In genomic region chr2:29013046-29013780, GRCh38 we compare ENCODE assay signal across 11 cellular contexts. TPM values are rescaled to one million over a fixed set of nuclear protein-coding genes. Genes with fewer than 3 reads are reported as not detected.
DNase-seq lines count a peak whose midpoint lies in the region; ATAC-seq, FAIRE-seq and TF ChIP-seq lines count a peak whose summit lies in the region.
"Had no signal": no experiment of that assay in that cellular context is flagged by ENCODE, and none has a peak within 500 bp of the region (broad histone marks: within the 10 kb centered on the region; RNA-seq: fewer than 3 reads in every experiment).

No MANE protein-coding gene starts in this region.

- H3K14ac ChIP-seq in H1 (ENCODE audit: insufficient read length): no peak overlapping the region

- H2BK5ac ChIP-seq in H1 (ENCODE audit: low read depth, low read length): no peak overlapping the region

- peaks cover 0 to 7% of the 10 kb centered on the region in 2 donors for H3K4me1 ChIP-seq in breast epithelium
- peaks cover 0 to 20% (median 8%) of the 10 kb centered on the region in 4 experiments; a peak in 5 of 7 replicates for H3K4me1 ChIP-seq in H1 (replicated peaks in 1 of 4; ENCODE audit: control insufficient read depth in 3 of 4, insufficient read depth in 4 of 4, low read length in 3 of 4)
- peaks cover 65 to 93% (median 79%) of the 10 kb centered on the region in 3 donors for H3K4me1 ChIP-seq in skeletal muscle tissue (ENCODE audit: control insufficient read depth in 3 of 3, insufficient read depth in 3 of 3, low read length in 3 of 3)
- H3K4me1 ChIP-seq in colonic mucosa: no peaks in the 10 kb centered on the region

- TF ChIP-seq POLR2A in breast epithelium (IDR thresholded peaks at IDR 0.05): no peak
- TF ChIP-seq POLR2A in H1 (IDR thresholded peaks at IDR 0.05; ENCODE audit: control extremely low read depth in 1 of 2, low read depth in 2 of 2, low read length in 2 of 2): no peak

- peak overlapping the region; percentile 71; the same call in 1 of the 2 replicates for H2BK12ac ChIP-seq in H1 (ENCODE audit: low read depth, low read length)

- no peak overlapping the region for H3K27ac Mint-ChIP-seq in MCF 10A (ENCODE audit: low read depth, unreplicated experiment)
- H3K27ac Mint-ChIP-seq in T-cell: peak overlapping the region; percentile 98 to 100

- H3K27me3 Mint-ChIP-seq in MCF 10A (ENCODE audit: insufficient read depth, unreplicated experiment): no peaks in the 10 kb centered on the region
- no peaks in the 10 kb centered on the region for H3K27me3 Mint-ChIP-seq in T-cell

- H3K4me2 ChIP-seq in H1 (ENCODE audit: insufficient read depth in 1 of 2, low read depth in 2 of 2, low read length in 2 of 2): no peak overlapping the region

- no peak overlapping the region for H3K4ac ChIP-seq in H1 (replicated peaks; ENCODE audit: insufficient read length, low read depth, low read length)

- H2BK20ac ChIP-seq in H1 (ENCODE audit: low read length): no peak overlapping the region

- POLR2A ChIA-PET in MCF 10A (lab: Yijun Ruan, JAX) (no interaction called here), T-cell (lab: Charles Lee) (interaction anchor here in 1 of 2 donors (2.2 kb wide), 1 partner anchor 104 kb away, joined by 10 read pairs; no protein-coding TSS in a partner anchor), H1 (lab: Charles Lee; ENCODE audit: partially characterized antibody) (no interaction called here)

- H3K9me3 Mint-ChIP-seq in MCF 10A (ENCODE audit: unreplicated experiment) (no peaks in the 10 kb centered on the region), T-cell (no peaks in the 10 kb centered on the region)

- H3K36me3 Mint-ChIP-seq in MCF 10A (ENCODE audit: insufficient read depth, unreplicated experiment): no peaks in the 10 kb centered on the region
- no peaks in the 10 kb centered on the region for H3K36me3 Mint-ChIP-seq in T-cell

- CTCF ChIA-PET in MCF 10A (lab: Yijun Ruan, JAX): interaction anchor here (0.6 to 1.4 kb wide), 7 partner anchors 12 to 214 kb away, joined by 3 to 4 read pairs (median 3); no protein-coding TSS in a partner anchor
- CTCF ChIA-PET in T-cell (lab: Charles Lee): interaction anchor here in 1 of 2 donors (1.7 to 2.4 kb wide), 2 partner anchors 12 to 54 kb away, joined by 6 to 14 read pairs; no protein-coding TSS in a partner anchor
- CTCF ChIA-PET in H1 (lab: Charles Lee; ENCODE audit: partially characterized antibody): interaction anchor here (1.1 kb wide), 1 partner anchor 35 kb away, joined by 3 read pairs; no protein-coding TSS in a partner anchor

- H3K36me3 ChIP-seq in breast epithelium (no peaks in the 10 kb centered on the region), H1 (ENCODE audit: control insufficient read depth in 2 of 4, insufficient read depth in 4 of 4, low read length in 3 of 4) (no peaks in the 10 kb centered on the region), skeletal muscle tissue (ENCODE audit: control insufficient read depth in 3 of 3, insufficient read depth in 3 of 3, low read length in 3 of 3) (peaks cover 0 to 7% (median 0%) of the 10 kb centered on the region in 3 donors), colonic mucosa (no peaks in the 10 kb centered on the region)
- H3K36me3 ChIP-seq: transverse colon had no signal

- H4K91ac ChIP-seq in H1 (replicated peaks; ENCODE audit: insufficient read length, low read length): no peak overlapping the region

- H2AFZ ChIP-seq in H1 (ENCODE audit: low read length): no peak overlapping the region

- TF ChIP-seq RAD21 in H1 (IDR thresholded peaks at IDR 0.05 in 1 of 2, conservative IDR thresholded peaks at IDR 0.05 in 1 of 2; ENCODE audit: low read depth in 2 of 2, low read length in 2 of 2): no peak

- TF ChIP-seq EP300 in H1 (IDR thresholded peaks at IDR 0.05; ENCODE audit: borderline replicate concordance in 1 of 2, low read depth in 2 of 2, low read length in 2 of 2): no peak

- peak; percentile 22 for TF ChIP-seq CTCF in MCF 10A (IDR thresholded peaks at IDR 0.05; ENCODE audit: unreplicated experiment)
- TF ChIP-seq CTCF in breast epithelium (IDR thresholded peaks at IDR 0.05): no peak
- no peak for TF ChIP-seq CTCF in H1 (IDR thresholded peaks at IDR 0.05; ENCODE audit: control extremely low read depth in 1 of 3, insufficient read depth in 1 of 3, low read depth in 1 of 3, low read length in 3 of 3)
- TF ChIP-seq CTCF in colonic mucosa (IDR thresholded peaks at IDR 0.05): no peak

- FAIRE-seq in H1 (lab: Jason Lieb, UNC): no peak

- H3K4me3 Mint-ChIP-seq in MCF 10A (ENCODE audit: unreplicated experiment) (no peak overlapping the region), T-cell (peak overlapping the region in 2 of 3 donors; percentile 72 to 80)

- no peak overlapping the region for H3K56ac ChIP-seq in H1 (replicated peaks; ENCODE audit: insufficient read length, low read depth, low read length)

- no TSS peak for BruUV-seq in MCF 10A (replicated peaks; lab: Mats Ljungman, UMichigan)

- H4K5ac ChIP-seq in H1 (ENCODE audit: insufficient read length, low read depth, low read length): no peak overlapping the region

- H3K79me2 ChIP-seq in H1 (ENCODE audit: control insufficient read depth in 1 of 2, insufficient read depth in 2 of 2, low read length in 2 of 2): no peaks in the 10 kb centered on the region

- H4K8ac ChIP-seq in H1 (ENCODE audit: extremely low read depth, insufficient read depth, low read length): no peak overlapping the region

- H2BK15ac ChIP-seq in H1 (ENCODE audit: low read length): no peak overlapping the region

- no peaks in the 10 kb centered on the region for H3K79me1 ChIP-seq in H1 (ENCODE audit: low read depth, low read length)

- WGBS in H1 (ENCODE audit: extremely low coverage in 1 of 2, insufficient coverage in 1 of 2, insufficient read length in 1 of 2, insufficient replicate concordance in 2 of 2, low coverage in 1 of 2, low lambda C conversion rate in 2 of 2, missing lambda C conversion rate in 1 of 2), 2 experiments: 87% methylated on average over 11 of the region's 11 CpGs; no CpG with 5 or more reads in 1 of the 2 experiments

- H3K27me3 ChIP-seq in breast epithelium: no peaks in the 10 kb centered on the region
- no peaks in the 10 kb centered on the region; a peak in 1 of 7 replicates for H3K27me3 ChIP-seq in H1 (replicated peaks in 1 of 4; ENCODE audit: control insufficient read depth in 3 of 4, extremely low read depth in 1 of 4, insufficient read depth in 3 of 4, low read length in 3 of 4)
- H3K27me3 ChIP-seq in skeletal muscle tissue (ENCODE audit: control insufficient read depth in 3 of 3, insufficient read depth in 3 of 3, low read length in 3 of 3): peaks cover 0 to 2% (median 0%) of the 10 kb centered on the region in 3 donors
- H3K27me3 ChIP-seq in colonic mucosa: no peaks in the 10 kb centered on the region
- H3K27me3 ChIP-seq: transverse colon had no signal

- H2BK120ac ChIP-seq in H1 (replicated peaks; ENCODE audit: low read depth, low read length): no peak overlapping the region

- no peaks in the 10 kb centered on the region for H4K20me1 ChIP-seq in H1 (replicated peaks in 1 of 2; ENCODE audit: control insufficient read depth in 1 of 2, insufficient read depth in 2 of 2, low read length in 2 of 2)

- H3K23ac ChIP-seq in H1 (ENCODE audit: insufficient read length): no peak overlapping the region

- H3K27ac ChIP-seq in breast epithelium (no peak overlapping the region), H1 (ENCODE audit: low read depth, low read length) (no peak overlapping the region), skeletal muscle tissue (ENCODE audit: low read depth, low read length) (peak overlapping the region; percentile 91), colonic mucosa (no peak overlapping the region)

- intact Hi-C loops in MCF 10A (cut with micrococcal nuclease): no loop called here
- intact Hi-C loops in breast epithelium (cut with DNase I; ENCODE audit: low total_unique reads): no loop called here
- intact Hi-C loops in head of caudate nucleus (cut with DNase I): no loop called here
- intact Hi-C loops in colonic mucosa (cut with DNase I): no loop called here

- H2AK5ac ChIP-seq in H1 (ENCODE audit: low read depth, low read length): no peak overlapping the region

- no peak overlapping the region for H3K9ac ChIP-seq in H1 (replicated peaks in 1 of 4; ENCODE audit: extremely low read depth in 1 of 4, low read depth in 3 of 4, low read length in 3 of 4)
- peak overlapping the region in 2 of 3 donors; percentile 20 to 92 for H3K9ac ChIP-seq in skeletal muscle tissue (ENCODE audit: low read depth in 1 of 3, low read length in 3 of 3)
- no peak overlapping the region for H3K9ac ChIP-seq in colonic mucosa (ENCODE audit: low read depth in 2 of 2, low read length in 2 of 2)

- DNase-seq in MCF 10A (ENCODE audit: unreplicated experiment): peak; percentile 22
- no peak for DNase-seq in breast epithelium (ENCODE audit: low spot score in 2 of 2)
- DNase-seq in T-cell: no peak
- no peak for DNase-seq in H1 (ENCODE audit: low read depth in 1 of 2, low spot score in 2 of 2)
- no peak for DNase-seq in EL
- no peak for DNase-seq in head of caudate nucleus
- no peak for DNase-seq in colonic mucosa
- DNase-seq: effector CD4-positive, alpha-beta T cell; NCI-H226 had no signal

- H3K4me1 Mint-ChIP-seq in MCF 10A (ENCODE audit: insufficient read depth, unreplicated experiment) (no peaks in the 10 kb centered on the region), T-cell (peaks cover 83 to 88% (median 85%) of the 10 kb centered on the region in 3 donors)

- H3K23me2 ChIP-seq in H1 (ENCODE audit: low read depth, low read length): no peaks in the 10 kb centered on the region

- no peak overlapping the region for H3K18ac ChIP-seq in H1 (ENCODE audit: extremely low read depth, low read length)

- ATAC-seq in T-cell (replicated peaks in 1 of 4): no peak

- no peaks in the 10 kb centered on the region for H3K9me3 ChIP-seq in breast epithelium
- no peaks in the 10 kb centered on the region for H3K9me3 ChIP-seq in H1 (ENCODE audit: insufficient read depth in 2 of 2, low read depth in 1 of 2, low read length in 1 of 2)
- H3K9me3 ChIP-seq in skeletal muscle tissue (ENCODE audit: control insufficient read depth in 3 of 3, low read length in 3 of 3): no peaks in the 10 kb centered on the region
- H3K9me3 ChIP-seq in colonic mucosa: no peaks in the 10 kb centered on the region
- H3K9me3 ChIP-seq: transverse colon had no signal

- H3K4me3 ChIP-seq in breast epithelium (no peak overlapping the region), H1 (ENCODE audit: extremely low read depth in 1 of 4, insufficient read depth in 2 of 4, low read depth in 3 of 4, low read length in 4 of 4) (no peak overlapping the region), skeletal muscle tissue (ENCODE audit: low read length in 3 of 3) (peak overlapping the region in 1 of 3 donors; percentile 81), colonic mucosa (no peak overlapping the region)
- H3K4me3 ChIP-seq: transverse colon had no signal

RNA-seq across cellular contexts. Expression of gene TOGARAM2, which starts 32.1 kb away (rescaled TPM):
- 0.16 TPM in 1 of 2 replicates, not detected in the other for total RNA-seq in MCF 10A (2022)
- 1 to 10 TPM in 1 of 3 donors, under 1 TPM in 2; 0.15 to 2.7 (median 0.33) TPM for total RNA-seq in breast epithelium
- 1 to 10 TPM; 1.7 to 5.2 (median 2.7) TPM for total RNA-seq in T-cell
- total RNA-seq in H1 (2021; fragmentation: NEBNext Ultra II Directional; extraction: Animal tissue kit (Norgen Biotek cat#: 25700)): 0.59 and 1.4 TPM in 2 replicates
- polyA plus RNA-seq in H1 (2011; rRNA removed): 0.42 and 0.63 TPM in 2 replicates
- polyA plus RNA-seq in H1 (2011; cell fraction: cytosol; rRNA removed): 0.67 TPM
- 2.0 TPM for polyA plus RNA-seq in H1 (2011; cell fraction: nucleus; rRNA removed)
- polyA plus RNA-seq in H1 (2012, experiment 1 of 2): 0.48 to 0.59 TPM (median 0.49 TPM) in 4 replicates
- polyA plus RNA-seq in H1 (2012, experiment 2 of 2): 0.37 TPM
- polyA plus RNA-seq in H1 (2013, experiment 1 of 2): 0.28 TPM
- 0.40 TPM for polyA plus RNA-seq in H1 (2013, experiment 2 of 2)
- 0.16 and 0.41 TPM in 2 replicates for polyA minus RNA-seq in H1 (2011; rRNA and poly(A)+ RNA removed)
- polyA minus RNA-seq in H1 (2011; cell fraction: cytosol; rRNA and poly(A)+ RNA removed): 0.66 TPM
- polyA minus RNA-seq in H1 (2011; cell fraction: nucleus; rRNA and poly(A)+ RNA removed): 0.90 TPM
- total RNA-seq in skeletal muscle tissue: 0.52 TPM
- total RNA-seq in colonic mucosa: under 1 TPM; 0.24 to 0.59 TPM

Comparison
In these comparisons a context has a peak if more than half of its experiments do, and no peak if none do; other contexts are left out.
1. H3K9ac ChIP-seq: peak in skeletal muscle tissue (2 of 3); none in H1 (0 of 4) and colonic mucosa (0 of 2).